1 cellular context compared by ENCODE assay signal in genomic region chr15:57376695-57377477, GRCh38.
A peak's percentile ranks its signal among the peaks of the same experiment; 100 is the strongest.
TF ChIP-seq lines count a peak whose summit lies in the region.

No MANE protein-coding gene starts in this region.

TF ChIP-seq in HepG2, 621 proteins besides CTCF, POLR2A, EP300 and RAD21 (continued from another document and continues in another):
- TF ChIP-seq ZNF646 (CRISPR knock-in tag; IDR thresholded peaks at IDR 0.05) (no peak), DNMT1 (CRISPR knock-in tag; IDR thresholded peaks at IDR 0.05) (no peak), PRDM15 (CRISPR knock-in tag; IDR thresholded peaks at IDR 0.05) (no peak), ZNF33A (CRISPR knock-in tag; IDR thresholded peaks at IDR 0.05; ENCODE audit: borderline replicate concordance) (no peak), ZBTB21 (CRISPR knock-in tag; IDR thresholded peaks at IDR 0.05) (no peak), CSRNP2 (CRISPR knock-in tag; conservative IDR thresholded peaks at IDR 0.05; ENCODE audit: low read depth) (no peak), ZBTB42 (CRISPR knock-in tag; IDR thresholded peaks at IDR 0.05) (no peak), KLF6 (CRISPR knock-in tag; IDR thresholded peaks at IDR 0.05) (no peak), MAFF (IDR thresholded peaks at IDR 0.05; ENCODE audit: low read depth, low read length) (no peak), HMGXB3 (CRISPR knock-in tag; IDR thresholded peaks at IDR 0.05; ENCODE audit: borderline replicate concordance) (no peak), ZNF850 (CRISPR knock-in tag; conservative IDR thresholded peaks at IDR 0.05) (no peak), ZBTB25 (CRISPR knock-in tag; IDR thresholded peaks at IDR 0.05) (no peak), ZNF546 (CRISPR knock-in tag; conservative IDR thresholded peaks at IDR 0.05) (peak; percentile 69), ZNF629 (CRISPR knock-in tag; conservative IDR thresholded peaks at IDR 0.05) (no peak), ZNF770 (CRISPR knock-in tag; IDR thresholded peaks at IDR 0.05) (no peak), MLXIP (CRISPR knock-in tag; IDR thresholded peaks at IDR 0.05; ENCODE audit: borderline replicate concordance) (no peak), CREB1 (IDR thresholded peaks at IDR 0.05) (no peak), CREB1 (CRISPR knock-in tag; IDR thresholded peaks at IDR 0.05) (no peak), ZNF343 (CRISPR knock-in tag; IDR thresholded peaks at IDR 0.05) (no peak), PAF1 (CRISPR knock-in tag; IDR thresholded peaks at IDR 0.05) (no peak), CREM (IDR thresholded peaks at IDR 0.05) (no peak), CREM (CRISPR knock-in tag; IDR thresholded peaks at IDR 0.05) (no peak), GRHL1 (CRISPR knock-in tag; conservative IDR thresholded peaks at IDR 0.05) (no peak), ZBTB3 (CRISPR knock-in tag; IDR thresholded peaks at IDR 0.05; ENCODE audit: borderline replicate concordance, low read depth) (no peak), U2AF1 (optimal IDR thresholded peaks at IDR 0.05; ENCODE audit: low read depth, low read length) (no peak), ARHGAP35 (CRISPR knock-in tag; IDR thresholded peaks at IDR 0.05; ENCODE audit: borderline replicate concordance) (no peak), ZNF468 (CRISPR knock-in tag; IDR thresholded peaks at IDR 0.05) (no peak), ZNF543 (CRISPR knock-in tag; IDR thresholded peaks at IDR 0.05) (0 out of 2 replicates have a peak, but pooled peaks have one; percentile 45), SMAD1 (CRISPR knock-in tag; IDR thresholded peaks at IDR 0.05; ENCODE audit: borderline replicate concordance, low read depth) (no peak), PAWR (CRISPR knock-in tag; IDR thresholded peaks at IDR 0.05; ENCODE audit: borderline replicate concordance) (no peak), ZNF569 (CRISPR knock-in tag; IDR thresholded peaks at IDR 0.05; ENCODE audit: borderline replicate concordance) (no peak), ETV6 (CRISPR knock-in tag; conservative IDR thresholded peaks at IDR 0.05) (no peak), ZNF256 (CRISPR knock-in tag; conservative IDR thresholded peaks at IDR 0.05) (no peak), ZNF205 (CRISPR knock-in tag; IDR thresholded peaks at IDR 0.05) (peak; percentile 95), ZNF674 (CRISPR knock-in tag; IDR thresholded peaks at IDR 0.05; ENCODE audit: low read depth) (no peak)
